In the genomic region with DNA sequence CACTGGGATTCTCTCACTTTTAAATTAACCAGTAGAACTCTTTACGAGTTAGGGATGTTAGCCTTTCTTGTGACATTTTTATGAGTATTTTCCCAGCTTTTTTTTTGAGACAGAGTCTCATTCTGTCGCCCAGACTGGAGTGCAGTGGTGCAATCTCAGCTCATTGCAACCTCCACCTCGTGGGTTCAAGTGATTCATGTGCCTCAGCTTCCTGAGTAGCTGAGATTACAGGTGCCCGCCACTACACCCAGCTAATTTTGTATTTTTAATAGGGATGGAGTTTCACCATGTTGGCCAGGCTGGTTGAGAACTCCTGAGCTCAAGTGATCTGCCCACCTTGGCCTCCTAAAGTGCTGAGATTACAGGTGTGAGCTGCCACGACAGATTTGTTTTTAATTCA, we compare ENCODE assay signal across 1 cellular context. TPM values are rescaled to one million over a fixed set of nuclear protein-coding genes. Genes with fewer than 3 reads are reported as not detected.
"Had no signal": no experiment of that assay in that cellular context is flagged by ENCODE, and none has a peak within 500 bp of the region (broad histone marks: within the 10 kb centered on the region; RNA-seq: fewer than 3 reads in every experiment).

No MANE protein-coding gene starts in this region.

RNA-seq across cellular contexts. Expression of gene RASSF2, which starts 54.7 kb away (rescaled TPM):
- total RNA-seq: HT-29 had no signal
